17 cellular contexts compared by ENCODE assay signal in the genomic region with DNA sequence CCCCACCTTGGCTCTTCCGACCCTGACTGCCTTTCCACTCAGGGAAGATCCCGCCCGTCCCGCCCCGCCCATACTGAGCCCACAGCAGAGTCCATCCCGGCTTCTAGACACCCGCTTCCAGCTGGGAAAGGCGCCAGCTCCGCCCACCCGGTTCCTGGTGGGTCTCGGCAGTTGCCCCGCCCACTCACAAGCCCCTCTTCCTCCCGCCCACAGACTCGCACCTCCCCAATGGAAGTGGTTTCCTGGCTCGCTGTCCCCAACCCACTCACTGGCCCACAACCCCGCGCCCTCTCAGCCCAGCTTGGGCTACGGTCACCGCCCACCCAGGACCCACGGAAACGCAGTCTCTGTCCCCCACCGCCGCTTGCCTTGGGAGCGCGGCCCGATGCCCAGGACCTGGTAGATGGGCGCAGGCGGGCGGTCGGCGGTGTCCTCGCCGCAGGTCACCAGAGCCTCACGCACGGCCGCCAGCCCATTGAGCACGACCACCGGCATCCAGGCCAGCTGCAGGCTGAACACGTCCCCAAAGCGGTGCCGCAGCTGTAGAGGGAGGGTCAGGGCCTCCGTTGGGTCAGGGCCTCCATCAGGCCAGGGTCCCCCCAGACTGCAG. TPM values are rescaled to one million over a fixed set of nuclear protein-coding genes. Genes with fewer than 3 reads are reported as not detected.
DNase-seq lines count a peak whose midpoint lies in the region; ATAC-seq, FAIRE-seq and TF ChIP-seq lines count a peak whose summit lies in the region.
"Had no signal": no experiment of that assay in that cellular context is flagged by ENCODE, and none has a peak within 500 bp of the region (broad histone marks: within the 10 kb centered on the region; RNA-seq: fewer than 3 reads in every experiment).

No MANE protein-coding gene starts in this region.

- TF ChIP-seq CTCF in A673 (conservative IDR thresholded peaks at IDR 0.05; ENCODE audit: low read depth, low read length), result no peak
- TF ChIP-seq CTCF in HEK293 (tag by site-specific recombination; IDR thresholded peaks at IDR 0.05), result no peak
- no peak for TF ChIP-seq CTCF in fibroblast of villous mesenchyme (IDR thresholded peaks at IDR 0.05; ENCODE audit: insufficient read depth, low read depth, low read length)
- TF ChIP-seq CTCF in osteoblast (IDR thresholded peaks at IDR 0.05; ENCODE audit: extremely low read depth, low read depth, low read length), result no peak
- TF ChIP-seq CTCF in suprapubic skin (IDR thresholded peaks at IDR 0.05), result no peak

- intact Hi-C loops in A673 (cut with micrococcal nuclease; ENCODE audit: unreplicated experiment), result no loop called here

- no peak for TF ChIP-seq POLR2A in suprapubic skin (IDR thresholded peaks at IDR 0.05)

- ATAC-seq in HG02870 (IDR thresholded peaks at IDR 0.05; ENCODE audit: unreplicated experiment), result no peak

- H3K9me3 ChIP-seq in A673 (ENCODE audit: low read depth, low read length, poor library complexity, severe bottlenecking), result no peaks in the 10 kb centered on the region
- no peaks in the 10 kb centered on the region for H3K9me3 ChIP-seq in HEK293 (ENCODE audit: control insufficient read depth, insufficient read depth, low read depth, low read length)
- H3K9me3 ChIP-seq in osteoblast (ENCODE audit: low read depth, low read length), result no peaks in the 10 kb centered on the region
- H3K9me3 ChIP-seq in suprapubic skin, result no peaks in the 10 kb centered on the region

- H3K4me3 ChIP-seq in A673 (ENCODE audit: low read depth, low read length, poor library complexity, severe bottlenecking) (no peak overlapping the region), HEK293 (ENCODE audit: low read depth, low read length) (no peak overlapping the region), fibroblast of villous mesenchyme (ENCODE audit: low read depth, low read length) (peak overlapping the region; percentile 18), osteoblast (ENCODE audit: insufficient read depth, low read length) (no peak overlapping the region), suprapubic skin (no peak overlapping the region)

- POLR2A ChIA-PET in A673 (lab: Charles Lee; ENCODE audit: low non-redundant PET) (no interaction called here), HEK293 (lab: Yijun Ruan, JAX) (no interaction called here)

- 87% methylated on average over 18 of the region's 42 CpGs for WGBS in suprapubic skin

- H3K4me2 ChIP-seq in osteoblast (ENCODE audit: insufficient read depth, low read length), result no peak overlapping the region

- H2AFZ ChIP-seq in osteoblast (ENCODE audit: low read length), result no peak overlapping the region

- CTCF ChIA-PET in A673 (lab: Charles Lee) (no interaction called here), HEK293 (lab: Yijun Ruan, JAX) (no interaction called here)

- no peak for FAIRE-seq in urothelium cell line (lab: Jason Lieb, UNC)
- FAIRE-seq: G401.6, GM12891, H1 had no signal

- H3K27me3 ChIP-seq in A673 (replicated peaks; ENCODE audit: insufficient read depth, low read depth, low read length, poor library complexity) (no peaks in the 10 kb centered on the region), osteoblast (ENCODE audit: insufficient read depth, low read length) (no peaks in the 10 kb centered on the region), suprapubic skin (no peaks in the 10 kb centered on the region)

- DNase-seq in A673 (ENCODE audit: low spot score) (peak; percentile 50), fibroblast of villous mesenchyme (ENCODE audit: low read depth) (no peak), osteoblast (ENCODE audit: insufficient read length, low spot score, missing footprints) (peak; percentile 71), NCI-H128 (lab: John Stamatoyannopoulos, UW; ENCODE audit: unreplicated experiment) (no peak), suprapubic skin (ENCODE audit: low spot score in 2 of 2) (no peak), urothelium cell line (ENCODE audit: low spot score) (no peak)
- DNase-seq: 8988T; ACHN; C1 segment of cervical spinal cord; CD4-positive, alpha-beta memory T cell; DMS79; IMR-90 had no signal

- no peaks in the 10 kb centered on the region for H3K79me2 ChIP-seq in osteoblast (ENCODE audit: insufficient read depth, low read length)

- BruUV-seq in A673 (replicated peaks; lab: Mats Ljungman, UMichigan), result no TSS peak

- H3K4me1 ChIP-seq in A673 (ENCODE audit: insufficient read depth, low read length, poor library complexity, severe bottlenecking) (peaks cover 6% of the 10 kb centered on the region), HEK293 (ENCODE audit: control insufficient read depth, insufficient read depth, low read length) (no peaks in the 10 kb centered on the region), osteoblast (ENCODE audit: insufficient read depth, low read length) (no peaks in the 10 kb centered on the region), suprapubic skin (peaks cover 10% of the 10 kb centered on the region)

- H3K36me3 ChIP-seq in A673 (ENCODE audit: insufficient read depth, low read length, poor library complexity, severe bottlenecking) (peaks cover 9% of the 10 kb centered on the region), HEK293 (ENCODE audit: control insufficient read depth in 2 of 2, insufficient read depth in 1 of 2, low read length in 2 of 2) (peaks cover 0 to 43% of the 10 kb centered on the region in 2 experiments; a peak in 2 of 3 replicates), osteoblast (ENCODE audit: insufficient read depth, low read length) (no peaks in the 10 kb centered on the region), suprapubic skin (peaks cover 48% of the 10 kb centered on the region)

- no peak for TF ChIP-seq EP300 in suprapubic skin (IDR thresholded peaks at IDR 0.05)

- no peaks in the 10 kb centered on the region for H4K20me1 ChIP-seq in osteoblast (ENCODE audit: insufficient read depth, low read length)

- H3K27ac ChIP-seq in A673 (ENCODE audit: low read depth, low read length, poor library complexity, severe bottlenecking) (no peak overlapping the region), HEK293 (ENCODE audit: extremely low read depth, low read depth, low read length) (no peak overlapping the region), osteoblast (ENCODE audit: low read depth, low read length) (no peak overlapping the region), suprapubic skin (no peak overlapping the region)

TF ChIP-seq in HEK293, 187 proteins besides CTCF, POLR2A, EP300 and RAD21:
- peak; percentile 39; the same call in 1 of the 2 replicates for TF ChIP-seq KLF8 (tag by site-specific recombination; IDR thresholded peaks at IDR 0.05)
- 0 out of 2 replicates have a peak, but pooled peaks have one; percentile 43 for TF ChIP-seq KLF1 (tag by site-specific recombination; IDR thresholded peaks at IDR 0.05)
- peak; percentile 98 for TF ChIP-seq ZFHX2 (tag by site-specific recombination; conservative IDR thresholded peaks at IDR 0.05)
- peak; percentile 97 for TF ChIP-seq EGR2 (tag by site-specific recombination; IDR thresholded peaks at IDR 0.05; ENCODE audit: low read depth)
- TF ChIP-seq ZNF416 (tag by site-specific recombination; IDR thresholded peaks at IDR 0.05), result no peak
- TF ChIP-seq ZNF335 (tag by site-specific recombination; conservative IDR thresholded peaks at IDR 0.05), result no peak
- TF ChIP-seq ZFP69B (tag by site-specific recombination; IDR thresholded peaks at IDR 0.05), result no peak

RNA-seq across cellular contexts. Expression of gene CYP2D6, which starts 22.2 kb away (rescaled TPM):
- total RNA-seq in A673 (2021), result 2.4 and 2.8 TPM in 2 replicates
- total RNA-seq in fibroblast of villous mesenchyme, result under 0.01 and 0.32 TPM in 2 replicates
- 0.29 and 0.36 TPM in 2 replicates for total RNA-seq in osteoblast
- 1 to 10 TPM in 3 of 4 donors, under 1 TPM in 1; 0.72 to 4.7 (median 2.0) TPM for total RNA-seq in suprapubic skin

Comparison
In these comparisons a context has a peak if more than half of its experiments do, and no peak if none do; other contexts are left out.
1. DNase-seq: peak in A673 (single experiment) and osteoblast (single experiment); none in fibroblast of villous mesenchyme (single experiment), NCI-H128 (single experiment), suprapubic skin (0 of 2) and urothelium cell line (single experiment).